1 cellular context compared by ENCODE assay signal in genomic region chr15:62253294-62253693, GRCh38.
TF ChIP-seq lines count a peak whose summit lies in the region.

No MANE protein-coding gene starts in this region.

TF ChIP-seq in HepG2, 621 proteins besides CTCF, POLR2A, EP300 and RAD21 (continued from another document):
- TF ChIP-seq ZNF646 (CRISPR knock-in tag; IDR thresholded peaks at IDR 0.05) (no peak), SUZ12 (IDR thresholded peaks at IDR 0.05; ENCODE audit: low read depth, low read length) (no peak), KDM4B (CRISPR knock-in tag; IDR thresholded peaks at IDR 0.05) (no peak), STAG1 (CRISPR knock-in tag; IDR thresholded peaks at IDR 0.05) (peak; percentile 21; the same call in 1 of the 2 replicates), ZNF562 (CRISPR knock-in tag; IDR thresholded peaks at IDR 0.05; ENCODE audit: borderline replicate concordance) (no peak), GABPB1 (CRISPR knock-in tag; IDR thresholded peaks at IDR 0.05) (no peak), GMEB2 (CRISPR knock-in tag; IDR thresholded peaks at IDR 0.05; ENCODE audit: low read depth) (no peak), RFXAP (CRISPR knock-in tag; IDR thresholded peaks at IDR 0.05; ENCODE audit: borderline replicate concordance) (no peak)
